In genomic region chr2:119249855-119250775, GRCh38 we compare ENCODE assay signal across 14 cellular contexts. TPM values are rescaled to one million over a fixed set of nuclear protein-coding genes. Genes with fewer than 3 reads are reported as not detected.
DNase-seq lines count a peak whose midpoint lies in the region; ATAC-seq and TF ChIP-seq lines count a peak whose summit lies in the region.
"Had no signal": no experiment of that assay in that cellular context is flagged by ENCODE, and none has a peak within 500 bp of the region (broad histone marks: within the 10 kb centered on the region; RNA-seq: fewer than 3 reads in every experiment).

No MANE protein-coding gene starts in this region.

- H3K4me3 ChIP-seq in fibroblast of the aortic adventitia (ENCODE audit: low read depth, low read length), result no peak overlapping the region

- no peak for ATAC-seq in GM19035 (IDR thresholded peaks at IDR 0.05; ENCODE audit: unreplicated experiment)

- DNase-seq in activated effector memory CD4-positive, alpha-beta T cell treated with anti-CD3 and anti-CD28 coated beads, Interleukin-2, amount 50 U/mL, for 16 hours, result peak; percentile 41
- no peak for DNase-seq in activated effector memory CD4-positive, alpha-beta T cell treated with Interleukin-2 at 50 U/mL for 16 hours
- peak; percentile 26 for DNase-seq in NCI-H526 treated with DMSO at 0.1 percent for 48 hours (lab: John Stamatoyannopoulos, UW)
- DNase-seq in fibroblast of the aortic adventitia (ENCODE audit: low read depth), result peak; percentile 16
- peak; percentile 17 for DNase-seq in ureter (ENCODE audit: low spot score)
- DNase-seq in effector CD8-positive, alpha-beta T cell (lab: John Stamatoyannopoulos, UW), result no peak
- no peak for DNase-seq in middle frontal gyrus (ENCODE audit: extremely low spot score, low spot score)
- DNase-seq: AML-193; CD4-positive, alpha-beta memory T cell; NCI-H1417; NCI-H2081; NCI-H446 treated with DMSO at 0.1 percent for 48 hours; SIG-M5 had no signal

- no peak for TF ChIP-seq CTCF in fibroblast of the aortic adventitia (IDR thresholded peaks at IDR 0.05; ENCODE audit: insufficient read depth, low read length)

RNA-seq across cellular contexts. Expression of gene STEAP3, which starts 26.5 kb away (rescaled TPM):
- 7.0 and 50.9 TPM in 2 replicates for total RNA-seq in fibroblast of the aortic adventitia (ENCODE audit: low replicate concordance)
- 40.7 TPM for total RNA-seq in ureter

Comparison
In these comparisons a context has a peak if more than half of its experiments do, and no peak if none do; other contexts are left out.
1. DNase-seq: peak in activated effector memory CD4-positive, alpha-beta T cell treated with anti-CD3 and anti-CD28 coated beads, Interleukin-2, amount 50 U/mL, for 16 hours (single experiment), NCI-H526 treated with DMSO at 0.1 percent for 48 hours (single experiment), fibroblast of the aortic adventitia (single experiment) and ureter (single experiment); none in activated effector memory CD4-positive, alpha-beta T cell treated with Interleukin-2 at 50 U/mL for 16 hours (single experiment), effector CD8-positive, alpha-beta T cell (single experiment) and middle frontal gyrus (single experiment).